Comparison of ENCODE assay signal across 9 cellular contexts in the genomic region with DNA sequence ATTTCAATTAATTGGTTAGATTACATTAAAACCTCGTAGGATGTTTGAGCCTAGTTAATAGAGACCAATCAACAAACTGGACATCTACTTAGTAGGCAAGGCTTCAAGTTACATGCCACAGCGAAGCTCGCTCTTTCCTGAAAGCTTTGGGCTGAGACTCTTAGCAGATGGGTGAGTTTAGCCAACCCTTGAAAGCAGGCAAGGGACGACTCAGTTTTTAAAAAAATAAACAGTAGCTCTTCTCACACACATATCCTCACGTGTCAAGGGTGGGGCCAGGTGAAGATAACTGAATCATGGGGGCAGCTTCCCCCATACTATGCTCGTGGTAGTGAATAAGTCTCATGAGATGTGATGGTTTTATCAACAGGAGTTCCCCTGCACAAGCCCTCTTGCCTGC. TPM values are rescaled to one million over a fixed set of nuclear protein-coding genes. Genes with fewer than 3 reads are reported as not detected.
DNase-seq lines count a peak whose midpoint lies in the region; ATAC-seq and TF ChIP-seq lines count a peak whose summit lies in the region.
"Had no signal": no experiment of that assay in that cellular context is flagged by ENCODE, and none has a peak within 500 bp of the region (broad histone marks: within the 10 kb centered on the region; RNA-seq: fewer than 3 reads in every experiment).

No MANE protein-coding gene starts in this region.

- H3K9me3 ChIP-seq in SK-N-MC (ENCODE audit: low read depth, low read length) (no peaks in the 10 kb centered on the region), fibroblast of lung (ENCODE audit: control insufficient read depth, insufficient read depth, low read depth, low read length) (no peaks in the 10 kb centered on the region), smooth muscle cell (replicated peaks; ENCODE audit: low read depth) (no peaks in the 10 kb centered on the region)

- H3K4me1 ChIP-seq in fibroblast of lung (ENCODE audit: control insufficient read depth, extremely low read depth, insufficient read depth, low read length) (no peaks in the 10 kb centered on the region), smooth muscle cell (ENCODE audit: low read depth) (no peaks in the 10 kb centered on the region)

- H3K9ac ChIP-seq in SK-N-MC (ENCODE audit: insufficient read length) (peak overlapping the region; percentile 88), fibroblast of lung (ENCODE audit: insufficient read depth, low read length) (no peak overlapping the region), smooth muscle cell (ENCODE audit: low read depth) (no peak overlapping the region)

- no peak for ATAC-seq in HG03045 (IDR thresholded peaks at IDR 0.05; ENCODE audit: unreplicated experiment)
- ATAC-seq in HG03457 (IDR thresholded peaks at IDR 0.05; ENCODE audit: unreplicated experiment): no peak

- TF ChIP-seq CTCF in fibroblast of lung (conservative IDR thresholded peaks at IDR 0.05 in 1 of 2, IDR thresholded peaks at IDR 0.05 in 1 of 2; ENCODE audit: low read depth in 1 of 2, low read length in 2 of 2) (no peak), smooth muscle cell (IDR thresholded peaks at IDR 0.05; ENCODE audit: borderline replicate concordance, insufficient read depth, poor library complexity, severe bottlenecking) (no peak)

- H3K79me2 ChIP-seq in fibroblast of lung (ENCODE audit: control insufficient read depth, insufficient read depth, low read length) (peaks cover 9% of the 10 kb centered on the region), smooth muscle cell (ENCODE audit: low read depth) (no peaks in the 10 kb centered on the region)

- WGBS in smooth muscle cell (ENCODE audit: low lambda C conversion rate): 21% methylated on average over 6 of the region's 6 CpGs

- H3K27ac ChIP-seq in SK-N-MC (no peak overlapping the region), fibroblast of lung (ENCODE audit: insufficient read depth, low read length) (peak overlapping the region; percentile 74), smooth muscle cell (ENCODE audit: low read depth) (no peak overlapping the region)

- peaks cover 11% of the 10 kb centered on the region for H3F3A ChIP-seq in smooth muscle cell (ENCODE audit: low read depth)

- H3K4me2 ChIP-seq in fibroblast of lung (ENCODE audit: extremely low read depth, insufficient read depth, low read length) (peak overlapping the region; percentile 88), smooth muscle cell (peak overlapping the region; percentile 92)

- H4K20me1 ChIP-seq in fibroblast of lung (ENCODE audit: control insufficient read depth, extremely low read depth, insufficient read depth, low read length) (no peaks in the 10 kb centered on the region), smooth muscle cell (ENCODE audit: low read depth) (no peaks in the 10 kb centered on the region)

- H2AFZ ChIP-seq in fibroblast of lung (ENCODE audit: low read length): peak overlapping the region; percentile 88
- no peak overlapping the region for H2AFZ ChIP-seq in smooth muscle cell (ENCODE audit: low read depth)

- H3K36me3 ChIP-seq in SK-N-MC (ENCODE audit: insufficient read depth, low read length) (peaks cover 5% of the 10 kb centered on the region; the same call in 1 of the 2 replicates), fibroblast of lung (ENCODE audit: control insufficient read depth, insufficient read depth, low read length) (no peaks in the 10 kb centered on the region), smooth muscle cell (ENCODE audit: low read depth) (no peaks in the 10 kb centered on the region)

- peak; percentile 40 for DNase-seq in DMS53 (lab: John Stamatoyannopoulos, UW)
- no peak for DNase-seq in DMS53 treated with DMSO at 0.1 percent for 48 hours (lab: John Stamatoyannopoulos, UW; ENCODE audit: unreplicated experiment)
- DNase-seq in SK-N-MC (ENCODE audit: low read depth, low spot score): no peak
- DNase-seq in fibroblast of lung (ENCODE audit: low read depth in 2 of 2): peak in 1 of 2 donors; percentile 9
- no peak for DNase-seq in smooth muscle cell (lab: John Stamatoyannopoulos, UW; ENCODE audit: unreplicated experiment)
- no peak for DNase-seq in activated gamma-delta T cell (lab: John Stamatoyannopoulos, UW)
- DNase-seq: effector CD8-positive, alpha-beta T cell had no signal

- no peaks in the 10 kb centered on the region for H3K27me3 ChIP-seq in fibroblast of lung (ENCODE audit: control insufficient read depth, insufficient read depth, low read length)
- H3K27me3 ChIP-seq in smooth muscle cell (ENCODE audit: low read depth): no peaks in the 10 kb centered on the region

- H3K4me3 ChIP-seq in SK-N-MC (peak overlapping the region; percentile 98), fibroblast of lung (replicated peaks in 1 of 4; ENCODE audit: control extremely low read depth in 1 of 4, insufficient read depth in 1 of 4, low read depth in 3 of 4, low read length in 4 of 4) (peak overlapping the region; percentile 85 to 98 (median 94)), smooth muscle cell (peak overlapping the region; percentile 68)

RNA-seq across cellular contexts. Expression of a gene that starts 0.8 kb away (rescaled TPM):
- total RNA-seq in fibroblast of lung: 0.26 and 0.83 TPM in 2 replicates
- polyA plus RNA-seq in fibroblast of lung: 3.3 and 12.7 TPM in 2 replicates
- polyA plus RNA-seq in fibroblast of lung (2012): 1.7 and 5.2 TPM in 2 replicates
- 20.0 TPM in 1 of 2 replicates, not detected in the other for polyA minus RNA-seq in fibroblast of lung (ENCODE audit: low replicate concordance)
- 10.9 and 12.4 TPM in 2 replicates for total RNA-seq in smooth muscle cell
- polyA plus RNA-seq in smooth muscle cell: 1.4 and 2.7 TPM in 2 replicates

RNA-seq across cellular contexts. Expression of a gene that starts 40.3 kb away (rescaled TPM):
- total RNA-seq in fibroblast of lung: 69.9 and 82.6 TPM in 2 replicates
- 99.8 and 102 TPM in 2 replicates for polyA plus RNA-seq in fibroblast of lung
- 88.3 and 99.2 TPM in 2 replicates for polyA plus RNA-seq in fibroblast of lung (2012)
- polyA minus RNA-seq in fibroblast of lung (ENCODE audit: low replicate concordance): 16.7 and 48.2 TPM in 2 replicates
- total RNA-seq in smooth muscle cell: 151 and 193 TPM in 2 replicates
- 61.1 and 68.2 TPM in 2 replicates for polyA plus RNA-seq in smooth muscle cell
